In genomic region chr5:112694853-112695709, GRCh38 we compare ENCODE assay signal across 13 cellular contexts. TPM values are rescaled to one million over a fixed set of nuclear protein-coding genes. Genes with fewer than 3 reads are reported as not detected.
A peak's percentile ranks its signal among the peaks of the same experiment; 100 is the strongest.
DNase-seq lines count a peak whose midpoint lies in the region; ATAC-seq, FAIRE-seq and TF ChIP-seq lines count a peak whose summit lies in the region.
"Had no signal": no experiment of that assay in that cellular context is flagged by ENCODE, and none has a peak within 500 bp of the region (broad histone marks: within the 10 kb centered on the region; RNA-seq: fewer than 3 reads in every experiment).

No MANE protein-coding gene starts in this region.

- peak; percentile 46 for DNase-seq in AG09319 (ENCODE audit: extremely low read depth, low read depth)
- DNase-seq in WERI-Rb-1: no peak
- peak; percentile 23 for DNase-seq in hepatocyte (ENCODE audit: low spot score)
- DNase-seq in osteocyte (ENCODE audit: extremely low spot score, unreplicated experiment): no peak
- no peak for DNase-seq in NCI-H1417 (lab: John Stamatoyannopoulos, UW)
- DNase-seq in frontal cortex (ENCODE audit: low spot score in 2 of 2): no peak
- DNase-seq: activated CD8-positive, alpha-beta memory T cell treated with anti-CD3 and anti-CD28 coated beads, Interleukin-2, amount 50 U/mL, for 4 hours; BE2C; kidney glomerular epithelial cell; stimulated activated CD4-positive, alpha-beta T cell treated with anti-CD3 and anti-CD28 coated beads, Interleukin-4, amount 100 ng/mL, for 24 hours had no signal

- no peaks in the 10 kb centered on the region for H3K9me2 ChIP-seq in hepatocyte (replicated peaks; ENCODE audit: insufficient read depth)

- peaks cover 23% of the 10 kb centered on the region for H3K27me3 Mint-ChIP-seq in osteocyte (ENCODE audit: unreplicated experiment)

- H3K9ac ChIP-seq in KMS-11: no peak overlapping the region

- H3K36me3 ChIP-seq in KMS-11 (ENCODE audit: insufficient read depth): no peaks in the 10 kb centered on the region
- no peaks in the 10 kb centered on the region for H3K36me3 ChIP-seq in WERI-Rb-1
- no peaks in the 10 kb centered on the region for H3K36me3 ChIP-seq in hepatocyte (replicated peaks; ENCODE audit: insufficient read depth, low read depth)
- H3K36me3 ChIP-seq: BE2C had no signal

- peaks cover 3% of the 10 kb centered on the region for H3K4me1 Mint-ChIP-seq in osteocyte (ENCODE audit: unreplicated experiment)

- H2AFZ ChIP-seq in KMS-11 (ENCODE audit: low read depth) (no peak overlapping the region), hepatocyte (no peak overlapping the region)

- H3K27ac ChIP-seq in KMS-11: no peak overlapping the region
- peak overlapping the region; percentile 23 for H3K27ac ChIP-seq in WERI-Rb-1
- H3K27ac ChIP-seq in hepatocyte: peak overlapping the region; percentile 7
- H3K27ac ChIP-seq: epithelial cell of prostate had no signal

- H3K79me2 ChIP-seq in KMS-11 (ENCODE audit: insufficient read depth, low read depth) (no peaks in the 10 kb centered on the region), hepatocyte (no peaks in the 10 kb centered on the region)

- peak overlapping the region; percentile 0; the same call in 1 of the 2 replicates for H3K4me2 ChIP-seq in KMS-11
- H3K4me2 ChIP-seq in hepatocyte: peak overlapping the region; percentile 6

- 50% methylated on average over 3 of the region's 3 CpGs for WGBS in hepatocyte (ENCODE audit: low lambda C conversion rate, missing lambda C conversion rate)

- no peak overlapping the region for H3K4me3 ChIP-seq in KMS-11 (IDR thresholded peaks at IDR 0.05; ENCODE audit: insufficient read depth, low read depth, low read length)
- no peak overlapping the region for H3K4me3 ChIP-seq in WERI-Rb-1 (ENCODE audit: low read depth, low read length)
- H3K4me3 ChIP-seq in hepatocyte: no peak overlapping the region

- TF ChIP-seq CTCF in AG09319 (IDR thresholded peaks at IDR 0.05; ENCODE audit: low read depth, low read length) (no peak), KMS-11 (conservative IDR thresholded peaks at IDR 0.05; ENCODE audit: low read depth, low read length) (no peak), WERI-Rb-1 (IDR thresholded peaks at IDR 0.05; ENCODE audit: low read depth, low read length) (no peak), hepatocyte (IDR thresholded peaks at IDR 0.05; ENCODE audit: poor library complexity) (no peak), osteocyte (IDR thresholded peaks at IDR 0.05) (no peak)

- H3K9me3 Mint-ChIP-seq in osteocyte (ENCODE audit: unreplicated experiment): no peaks in the 10 kb centered on the region

- H3K27me3 ChIP-seq in KMS-11 (ENCODE audit: insufficient read depth, low read depth) (no peaks in the 10 kb centered on the region), WERI-Rb-1 (ENCODE audit: insufficient read depth, low read depth, severe bottlenecking) (no peaks in the 10 kb centered on the region), hepatocyte (no peaks in the 10 kb centered on the region)
- H3K27me3 ChIP-seq: BE2C had no signal

- H3K27ac Mint-ChIP-seq in osteocyte (ENCODE audit: unreplicated experiment): no peak overlapping the region

- H3K9me3 ChIP-seq in WERI-Rb-1 (ENCODE audit: severe bottlenecking) (no peaks in the 10 kb centered on the region), hepatocyte (ENCODE audit: low read depth) (no peaks in the 10 kb centered on the region)
- H3K9me3 ChIP-seq: BE2C had no signal

- no peak for FAIRE-seq in frontal cortex (lab: Jason Lieb, UNC)

- H3K36me3 Mint-ChIP-seq in osteocyte (ENCODE audit: unreplicated experiment): no peaks in the 10 kb centered on the region

- H4K20me1 ChIP-seq in KMS-11 (ENCODE audit: insufficient read depth) (no peaks in the 10 kb centered on the region), hepatocyte (ENCODE audit: insufficient read depth, poor library complexity, severe bottlenecking) (no peaks in the 10 kb centered on the region)

- no peak for ATAC-seq in HG02798 (IDR thresholded peaks at IDR 0.05; ENCODE audit: poor library complexity, unreplicated experiment)

- H3K4me1 ChIP-seq in KMS-11 (ENCODE audit: low read depth, poor library complexity, severe bottlenecking): peaks cover 16% of the 10 kb centered on the region
- no peaks in the 10 kb centered on the region for H3K4me1 ChIP-seq in hepatocyte (ENCODE audit: insufficient read depth)
- H3K4me1 ChIP-seq: BE2C had no signal

- H3K4me3 Mint-ChIP-seq in osteocyte (ENCODE audit: unreplicated experiment): no peak overlapping the region

RNA-seq across cellular contexts. Expression of gene APC, which starts 42.6 kb away (rescaled TPM):
- 48.8 and 57.0 TPM in 2 replicates for total RNA-seq in hepatocyte
- polyA plus RNA-seq in hepatocyte: 9.1 and 9.3 TPM in 2 replicates
- 36.3 and 36.9 TPM in 2 replicates for total RNA-seq in osteocyte
- 301 TPM for total RNA-seq in frontal cortex

Comparison
In these comparisons a context has a peak if more than half of its experiments do, and no peak if none do; other contexts are left out.
1. DNase-seq: peak in AG09319 (single experiment) and hepatocyte (single experiment); none in WERI-Rb-1 (single experiment), osteocyte (single experiment), NCI-H1417 (0 of 3) and frontal cortex (0 of 2).